Comparison of ENCODE assay signal across 1 cellular context in genomic region chr19:11766597-11767591, GRCh38.
TF ChIP-seq lines count a peak whose summit lies in the region.

Gene ZNF441, plus strand, starts transcription at chr19:11767000. Its CDS starts 194 bp downstream, at chr19:11767194.

TF ChIP-seq in GM12878, 131 proteins besides CTCF, POLR2A, EP300 and RAD21 (continued from another document):
- TF ChIP-seq BCL3 (IDR thresholded peaks at IDR 0.05; ENCODE audit: borderline replicate concordance, insufficient read depth, low read depth, low read length, poor library complexity, severe bottlenecking) (no peak), POLR2AphosphoS5 (IDR thresholded peaks at IDR 0.05; ENCODE audit: low read length) (peak; percentile 81; the same call in 1 of the 2 replicates), ELK1 (IDR thresholded peaks at IDR 0.05; ENCODE audit: low read depth, low read length) (peak; percentile 19; the same call in 1 of the 2 replicates), NFXL1 (IDR thresholded peaks at IDR 0.05; ENCODE audit: borderline replicate concordance) (no peak)
TF ChIP-seq in GM12878: peak in this region for 44.
